In genomic region chr9:21559402-21560280, GRCh38 we compare ENCODE assay signal across 8 cellular contexts.
DNase-seq lines count a peak whose midpoint lies in the region; TF ChIP-seq lines count a peak whose summit lies in the region.

No MANE protein-coding gene starts in this region.

- peak overlapping the region; percentile 79 for H3K4me2 ChIP-seq in parathyroid adenoma (ENCODE audit: low read length)

- H3K27ac ChIP-seq in parathyroid adenoma = no peak overlapping the region

- no peaks in the 10 kb centered on the region for H3K9me3 ChIP-seq in parathyroid adenoma (ENCODE audit: control insufficient read depth, low read length)

- DNase-seq in DMS53 treated with DMSO at 0.1 percent for 48 hours (lab: John Stamatoyannopoulos, UW; ENCODE audit: unreplicated experiment) = peak; percentile 55
- peak; percentile 61 for DNase-seq in HCEC 1CT
- DNase-seq in NCI-H774 (lab: John Stamatoyannopoulos, UW) = peak; percentile 59
- peak; percentile 38 for DNase-seq in activated gamma-delta T cell treated with Interleukin-2 at 50 U/mL for 16 hours
- DNase-seq in glomerular visceral epithelial cell (ENCODE audit: extremely low spot score) = peak; percentile 81
- no peak for DNase-seq in OCI-M2 (lab: John Stamatoyannopoulos, UW; ENCODE audit: unreplicated experiment)
- no peak for DNase-seq in DMS79 (lab: John Stamatoyannopoulos, UW)

- no peak for TF ChIP-seq CTCF in parathyroid adenoma (IDR thresholded peaks at IDR 0.05)

- no peaks in the 10 kb centered on the region for H3K36me3 ChIP-seq in parathyroid adenoma (ENCODE audit: control insufficient read depth, insufficient read depth, low read length)

- H3K79me2 ChIP-seq in parathyroid adenoma = no peaks in the 10 kb centered on the region

- peak overlapping the region; percentile 83 for H2AFZ ChIP-seq in parathyroid adenoma

- H3K27me3 ChIP-seq in parathyroid adenoma (ENCODE audit: control insufficient read depth, insufficient read depth, low read length) = peaks cover 13% of the 10 kb centered on the region

- no peak overlapping the region for H3K9ac ChIP-seq in parathyroid adenoma

- H3K4me1 ChIP-seq in parathyroid adenoma = no peaks in the 10 kb centered on the region

- H3K4me3 ChIP-seq in parathyroid adenoma (ENCODE audit: low read depth, low read length) = peak overlapping the region; percentile 33

Comparison
In these comparisons a context has a peak if more than half of its experiments do, and no peak if none do; other contexts are left out.
1. DNase-seq: peak in DMS53 treated with DMSO at 0.1 percent for 48 hours (single experiment), HCEC 1CT (single experiment), NCI-H774 (single experiment), activated gamma-delta T cell treated with Interleukin-2 at 50 U/mL for 16 hours (single experiment) and glomerular visceral epithelial cell (single experiment); none in OCI-M2 (single experiment) and DMS79 (single experiment).